ENCODE assay signal across 18 cellular contexts in genomic region chr16:9934723-9935508, GRCh38.
A peak's percentile ranks its signal among the peaks of the same experiment; 100 is the strongest.
DNase-seq lines count a peak whose midpoint lies in the region; ATAC-seq, FAIRE-seq and TF ChIP-seq lines count a peak whose summit lies in the region.
"Had no signal": no experiment of that assay in that cellular context is flagged by ENCODE, and none has a peak within 500 bp of the region (broad histone marks: within the 10 kb centered on the region; RNA-seq: fewer than 3 reads in every experiment).

No MANE protein-coding gene starts in this region.

- intact Hi-C loops in Right ventricle myocardium superior (cut with DNase I) (no loop called here), left ventricle myocardium superior (cut with micrococcal nuclease) (no loop called here), thyroid gland (cut with DNase I) (no loop called here)

- 81% methylated on average over 8 of the region's 8 CpGs; no CpG with 5 or more reads in 1 of the 2 experiments for WGBS in H1 (ENCODE audit: extremely low coverage in 1 of 2, insufficient coverage in 1 of 2, insufficient read length in 1 of 2, insufficient replicate concordance in 2 of 2, low coverage in 1 of 2, low lambda C conversion rate in 2 of 2, missing lambda C conversion rate in 1 of 2), 2 experiments
- 52 to 63% methylated on average over 8 of the region's 8 CpGs for WGBS in thyroid gland, 2 donors

- no peak overlapping the region for H3K18ac ChIP-seq in H1 (ENCODE audit: extremely low read depth, low read length)

- no peak overlapping the region for H2AK5ac ChIP-seq in H1 (ENCODE audit: low read depth, low read length)

- no peak overlapping the region for H2BK12ac ChIP-seq in H1 (ENCODE audit: low read depth, low read length)

- TF ChIP-seq EP300 in H1 (IDR thresholded peaks at IDR 0.05; ENCODE audit: borderline replicate concordance in 1 of 2, low read depth in 2 of 2, low read length in 2 of 2): no peak

- no peak overlapping the region for H3K9ac ChIP-seq in H1 (replicated peaks in 1 of 4; ENCODE audit: extremely low read depth in 1 of 4, low read depth in 3 of 4, low read length in 3 of 4)
- H3K9ac ChIP-seq: KMS-11 had no signal

- H3K36me3 ChIP-seq in right atrium auricular region (no peaks in the 10 kb centered on the region), H1 (ENCODE audit: control insufficient read depth in 2 of 4, insufficient read depth in 4 of 4, low read length in 3 of 4) (no peaks in the 10 kb centered on the region), thyroid gland (no peaks in the 10 kb centered on the region)

- H2BK20ac ChIP-seq in H1 (ENCODE audit: low read length): no peak overlapping the region

- H4K91ac ChIP-seq in H1 (replicated peaks; ENCODE audit: insufficient read length, low read length): no peak overlapping the region

- H3K56ac ChIP-seq in H1 (replicated peaks; ENCODE audit: insufficient read length, low read depth, low read length): no peak overlapping the region

- H3K27me3 ChIP-seq in right atrium auricular region: no peaks in the 10 kb centered on the region
- H3K27me3 ChIP-seq in H1 (replicated peaks in 1 of 4; ENCODE audit: control insufficient read depth in 3 of 4, extremely low read depth in 1 of 4, insufficient read depth in 3 of 4, low read length in 3 of 4): no peaks in the 10 kb centered on the region
- H3K27me3 ChIP-seq in thyroid gland: no peaks in the 10 kb centered on the region

- H4K20me1 ChIP-seq in H1 (replicated peaks in 1 of 2; ENCODE audit: control insufficient read depth in 1 of 2, insufficient read depth in 2 of 2, low read length in 2 of 2): no peaks in the 10 kb centered on the region

- H3K79me2 ChIP-seq in H1 (ENCODE audit: control insufficient read depth in 1 of 2, insufficient read depth in 2 of 2, low read length in 2 of 2): no peaks in the 10 kb centered on the region

- CTCF ChIA-PET in H1 (lab: Charles Lee; ENCODE audit: partially characterized antibody): no interaction called here

- no peak overlapping the region for H4K5ac ChIP-seq in H1 (ENCODE audit: insufficient read length, low read depth, low read length)

- H2BK120ac ChIP-seq in H1 (replicated peaks; ENCODE audit: low read depth, low read length): no peak overlapping the region

- FAIRE-seq in H1 (lab: Jason Lieb, UNC): no peak
- FAIRE-seq: G401.6, GM12878 had no signal

- H3K4me2 ChIP-seq in H1 (ENCODE audit: insufficient read depth in 1 of 2, low read depth in 2 of 2, low read length in 2 of 2): no peak overlapping the region; a peak in 1 of 4 replicates
- H3K4me2 ChIP-seq: KMS-11 had no signal

- no peak overlapping the region for H4K8ac ChIP-seq in H1 (ENCODE audit: extremely low read depth, insufficient read depth, low read length)

- no peak overlapping the region for H2AFZ ChIP-seq in H1 (ENCODE audit: low read length)

- no peaks in the 10 kb centered on the region for H3K79me1 ChIP-seq in H1 (ENCODE audit: low read depth, low read length)

- H3K9me3 ChIP-seq in right atrium auricular region (no peaks in the 10 kb centered on the region), H1 (ENCODE audit: insufficient read depth in 2 of 2, low read depth in 1 of 2, low read length in 1 of 2) (no peaks in the 10 kb centered on the region), thyroid gland (no peaks in the 10 kb centered on the region)

- no peak overlapping the region for H2BK5ac ChIP-seq in H1 (ENCODE audit: low read depth, low read length)

- H2BK15ac ChIP-seq in H1 (ENCODE audit: low read length): no peak overlapping the region

- H3K27ac ChIP-seq in right atrium auricular region (no peak overlapping the region), H1 (ENCODE audit: low read depth, low read length) (no peak overlapping the region), thyroid gland (no peak overlapping the region)
- H3K27ac ChIP-seq: KMS-11 had no signal

- H3K4me3 ChIP-seq in right atrium auricular region: no peak overlapping the region
- H3K4me3 ChIP-seq in H1 (ENCODE audit: extremely low read depth in 1 of 4, insufficient read depth in 2 of 4, low read depth in 3 of 4, low read length in 4 of 4): no peak overlapping the region
- H3K4me3 ChIP-seq in thyroid gland (replicated peaks in 1 of 3): no peak overlapping the region
- H3K4me3 ChIP-seq: GM12878 had no signal

- no peaks in the 10 kb centered on the region; the same call in 1 of the 2 replicates for H3K23me2 ChIP-seq in H1 (ENCODE audit: low read depth, low read length)

- TF ChIP-seq RAD21 in H1 (IDR thresholded peaks at IDR 0.05 in 1 of 2, conservative IDR thresholded peaks at IDR 0.05 in 1 of 2; ENCODE audit: low read depth in 2 of 2, low read length in 2 of 2): no peak

- DNase-seq in Right ventricle myocardium superior (peak; percentile 61), right atrium auricular region (ENCODE audit: low spot score) (no peak), H1 (ENCODE audit: low read depth in 1 of 2, low spot score in 2 of 2) (no peak), left ventricle myocardium superior (peak; percentile 57), thyroid gland (peak; percentile 4 to 8), ACHN (no peak), mucosa of gallbladder (ENCODE audit: low spot score) (no peak)
- DNase-seq: C1 segment of cervical spinal cord, DND-41, NCI-H1105 treated with DMSO at 0.1 percent for 48 hours, NCI-H187, NCI-H345, NCI-H526 treated with DMSO at 0.1 percent for 48 hours, SIG-M5 had no signal

- peaks cover 0 to 13% of the 10 kb centered on the region in 2 donors for H3K4me1 ChIP-seq in right atrium auricular region
- H3K4me1 ChIP-seq in H1 (replicated peaks in 1 of 4; ENCODE audit: control insufficient read depth in 3 of 4, insufficient read depth in 4 of 4, low read length in 3 of 4): no peaks in the 10 kb centered on the region
- H3K4me1 ChIP-seq in thyroid gland: no peaks in the 10 kb centered on the region

- ATAC-seq in Right ventricle myocardium superior (ENCODE audit: poor library complexity) (peak; percentile 68), left ventricle myocardium superior (peak; percentile 85), GM21619 (IDR thresholded peaks at IDR 0.05; ENCODE audit: unreplicated experiment) (no peak)
- ATAC-seq: GM12878 had no signal

- H3K4ac ChIP-seq in H1 (replicated peaks; ENCODE audit: insufficient read length, low read depth, low read length): peak overlapping the region; percentile 71

- in situ Hi-C loops in ACHN (cut with HindIII; ENCODE audit: low pct_ligation_motif_present, low pct_unique_long_range_greater_than_20kb, low sequenced_read_pairs): no loop called here

- TF ChIP-seq POLR2A in H1 (IDR thresholded peaks at IDR 0.05; ENCODE audit: control extremely low read depth in 1 of 2, low read depth in 2 of 2, low read length in 2 of 2) (no peak), thyroid gland (IDR thresholded peaks at IDR 0.05) (no peak)

- TF ChIP-seq CTCF in right atrium auricular region (IDR thresholded peaks at IDR 0.05): no peak
- TF ChIP-seq CTCF in H1 (IDR thresholded peaks at IDR 0.05; ENCODE audit: control extremely low read depth in 1 of 3, insufficient read depth in 1 of 3, low read depth in 1 of 3, low read length in 3 of 3): no peak
- no peak for TF ChIP-seq CTCF in thyroid gland (IDR thresholded peaks at IDR 0.05)

- H3K14ac ChIP-seq in H1 (ENCODE audit: insufficient read length): no peak overlapping the region

- H3K23ac ChIP-seq in H1 (ENCODE audit: insufficient read length): no peak overlapping the region

- POLR2A ChIA-PET in H1 (lab: Charles Lee; ENCODE audit: partially characterized antibody): no interaction called here

TF ChIP-seq in H1, 55 proteins besides CTCF, POLR2A, EP300 and RAD21:
- TF ChIP-seq EZH2 (IDR thresholded peaks at IDR 0.05; ENCODE audit: low read depth, low read length, severe bottlenecking): no peak
- TF ChIP-seq CEBPB (IDR thresholded peaks at IDR 0.05; ENCODE audit: low read depth, low read length): peak; percentile 95

Comparison
In these comparisons a context has a peak if more than half of its experiments do, and no peak if none do; other contexts are left out.
1. DNase-seq: peak in Right ventricle myocardium superior (single experiment), left ventricle myocardium superior (single experiment) and thyroid gland (2 of 2); none in right atrium auricular region (single experiment), H1 (0 of 2), ACHN (single experiment) and mucosa of gallbladder (single experiment).